19 cellular contexts compared by ENCODE assay signal in genomic region chr21:43289966-43290365, GRCh38.
DNase-seq lines count a peak whose midpoint lies in the region; ATAC-seq, FAIRE-seq and TF ChIP-seq lines count a peak whose summit lies in the region.
"Had no signal": no experiment of that assay in that cellular context is flagged by ENCODE, and none has a peak within 500 bp of the region (broad histone marks: within the 10 kb centered on the region; RNA-seq: fewer than 3 reads in every experiment).

No MANE protein-coding gene starts in this region.

- peaks cover 10% of the 10 kb centered on the region; the same call in 1 of the 2 replicates for H3K9me3 ChIP-seq in BLaER1
- H3K9me3 ChIP-seq in IMR-90 (ENCODE audit: control insufficient read depth, insufficient read depth, low read length): peaks cover 6% of the 10 kb centered on the region
- peaks cover 0 to 6% of the 10 kb centered on the region in 2 donors for H3K9me3 ChIP-seq in kidney (ENCODE audit: control insufficient read depth in 1 of 2, low read length in 2 of 2)
- H3K9me3 ChIP-seq: SJSA1 had no signal

- ATAC-seq in IMR-90 (ENCODE audit: low read depth) (no peak), Right ventricle myocardium superior (ENCODE audit: poor library complexity) (no peak), HG03280 (IDR thresholded peaks at IDR 0.05; ENCODE audit: unreplicated experiment) (no peak), HG02588 (IDR thresholded peaks at IDR 0.05; ENCODE audit: unreplicated experiment) (no peak)

- POLR2A ChIA-PET in IMR-90 (lab: Charles Lee; ENCODE audit: unreplicated experiment): no interaction called here

- no peak overlapping the region for H4K5ac ChIP-seq in IMR-90 (ENCODE audit: low read depth, low read length)

- H2AK9ac ChIP-seq in IMR-90 (replicated peaks; ENCODE audit: low read depth, low read length, poor library complexity): no peak overlapping the region

- TF ChIP-seq RAD21 in IMR-90 (IDR thresholded peaks at IDR 0.05; ENCODE audit: low read length): no peak

- no peaks in the 10 kb centered on the region for H3K9me1 ChIP-seq in IMR-90 (ENCODE audit: insufficient read depth, low read length)

- intact Hi-C loops in IMR-90 (cut with micrococcal nuclease): no loop called here
- intact Hi-C loops in Right ventricle myocardium superior (cut with DNase I): no loop called here
- intact Hi-C loops in kidney (cut with DNase I): no loop called here

- no peak overlapping the region for H3K4ac ChIP-seq in IMR-90 (ENCODE audit: low read depth, low read length)

- no peak overlapping the region for H3K18ac ChIP-seq in IMR-90 (ENCODE audit: low read depth, low read length)

- no peaks in the 10 kb centered on the region for H3K79me1 ChIP-seq in IMR-90 (ENCODE audit: low read depth in 1 of 2, low read length in 2 of 2)

- no peak overlapping the region for H2BK20ac ChIP-seq in IMR-90 (ENCODE audit: low read depth, low read length)

- CTCF ChIA-PET in IMR-90 (lab: Yijun Ruan, JAX): no interaction called here

- no peak overlapping the region for H3K14ac ChIP-seq in IMR-90 (replicated peaks; ENCODE audit: low read depth, low read length)

- H4K20me1 ChIP-seq in BLaER1 (no peaks in the 10 kb centered on the region), IMR-90 (ENCODE audit: insufficient read depth, low read length) (no peaks in the 10 kb centered on the region)

- DNase-seq in IMR-90 (no peak), Right ventricle myocardium superior (peak; percentile 26), kidney (peak; percentile 40), OCI-M2 (lab: John Stamatoyannopoulos, UW; ENCODE audit: unreplicated experiment) (no peak)
- DNase-seq: DMS79; KG1; NCI-H1436 treated with DMSO at 0.1 percent for 48 hours; NCI-H2029 treated with DMSO at 0.1 percent for 48 hours; NCI-H2171 treated with DMSO at 0.1 percent for 48 hours; NCI-H446; NCI-H526 treated with DMSO at 0.1 percent for 48 hours; NK-92 treated with Interleukin-12 subunit alpha and Interleukin-12 subunit beta, amount 100 ng/mL, for 24 hours; PC-9; SW 1271 had no signal

- no TSS peak for BruUV-seq in IMR-90 (replicated peaks; lab: Mats Ljungman, UMichigan)

- H3K27me3 ChIP-seq in BLaER1: no peaks in the 10 kb centered on the region
- H3K27me3 ChIP-seq in IMR-90 (ENCODE audit: control insufficient read depth, insufficient read depth, low read length): peaks cover 20% of the 10 kb centered on the region
- H3K27me3 ChIP-seq: SJSA1 had no signal

- H4K8ac ChIP-seq in IMR-90 (ENCODE audit: low read depth in 2 of 2, low read length in 2 of 2): no peak overlapping the region

- H3K4me2 ChIP-seq in BLaER1: peak overlapping the region; percentile 74
- H3K4me2 ChIP-seq in IMR-90 (ENCODE audit: low read depth, low read length): no peak overlapping the region
- H3K4me2 ChIP-seq: PC-9 had no signal

- no peak overlapping the region for H3K56ac ChIP-seq in IMR-90 (ENCODE audit: extremely low read depth, insufficient read depth, low read length)

- H3K4me3 ChIP-seq in BLaER1 (no peak overlapping the region), IMR-90 (ENCODE audit: insufficient read depth, low read depth, low read length) (no peak overlapping the region), kidney (ENCODE audit: low read length in 2 of 2) (no peak overlapping the region)
- H3K4me3 ChIP-seq: PC-9, SJSA1 had no signal

- no peak overlapping the region for H3K23ac ChIP-seq in IMR-90 (ENCODE audit: low read depth, low read length)

- no CpG with 5 or more reads among the region's 6 CpGs for WGBS in IMR-90 (ENCODE audit: extremely low coverage in 2 of 2, insufficient read length in 1 of 2), 2 experiments

- H2BK120ac ChIP-seq in IMR-90 (ENCODE audit: low read depth, low read length): no peak overlapping the region

- dilution Hi-C loops in IMR-90 (cut with HindIII; ENCODE audit: low sequenced_read_pairs, unreplicated experiment): no loop called here

- H3K27ac ChIP-seq in BLaER1 (peak overlapping the region; percentile 46), IMR-90 (ENCODE audit: insufficient read depth, low read length) (no peak overlapping the region), kidney (ENCODE audit: low read depth in 2 of 2, low read length in 2 of 2) (no peak overlapping the region)
- H3K27ac ChIP-seq: PC-9, RWPE1, SJSA1 had no signal

- no peak overlapping the region for H2BK15ac ChIP-seq in IMR-90 (ENCODE audit: low read depth, low read length)

- no peak overlapping the region for H2AK5ac ChIP-seq in IMR-90 (ENCODE audit: low read depth, low read length)

- H3K9ac ChIP-seq in BLaER1 (no peak overlapping the region), IMR-90 (ENCODE audit: low read depth, low read length) (no peak overlapping the region), kidney (ENCODE audit: low read length in 2 of 2) (no peak overlapping the region)

- TF ChIP-seq POLR2A in IMR-90 (IDR thresholded peaks at IDR 0.05; ENCODE audit: low read depth, low read length): no peak

- no peak for FAIRE-seq in kidney (lab: Jason Lieb, UNC)

- no peak for TF ChIP-seq CTCF in IMR-90 (conservative IDR thresholded peaks at IDR 0.05; ENCODE audit: low read depth, low read length)
- TF ChIP-seq CTCF in kidney (IDR thresholded peaks at IDR 0.05; ENCODE audit: borderline replicate concordance, extremely low read depth, insufficient read depth): no peak

- no peaks in the 10 kb centered on the region for H3K36me3 ChIP-seq in BLaER1
- no peaks in the 10 kb centered on the region for H3K36me3 ChIP-seq in IMR-90 (ENCODE audit: control insufficient read depth, insufficient read depth, low read length)
- no peaks in the 10 kb centered on the region for H3K36me3 ChIP-seq in kidney (ENCODE audit: control insufficient read depth in 1 of 2, insufficient read depth in 2 of 2, low read length in 2 of 2)
- H3K36me3 ChIP-seq: SJSA1 had no signal

- H3K4me1 ChIP-seq in BLaER1: peaks cover 88% of the 10 kb centered on the region
- H3K4me1 ChIP-seq in IMR-90 (ENCODE audit: control insufficient read depth, insufficient read depth, low read length): no peaks in the 10 kb centered on the region; the same call in 1 of the 2 replicates
- H3K4me1 ChIP-seq in kidney (ENCODE audit: control insufficient read depth in 1 of 2, insufficient read depth in 1 of 2, low read depth in 1 of 2, low read length in 2 of 2): peaks cover 5 to 8% of the 10 kb centered on the region in 2 donors
- H3K4me1 ChIP-seq: SJSA1 had no signal

- no peak overlapping the region for H2BK5ac ChIP-seq in IMR-90 (ENCODE audit: low read depth, low read length, poor library complexity, severe bottlenecking)

- in situ Hi-C loops in IMR-90 (cut with MboI; ENCODE audit: low sequenced_read_pairs): no loop called here

- peak overlapping the region; percentile 51 for H2AFZ ChIP-seq in IMR-90 (replicated peaks; ENCODE audit: low read length, poor library complexity)
- H2AFZ ChIP-seq: PC-9 had no signal

- H4K91ac ChIP-seq in IMR-90 (ENCODE audit: insufficient read depth, low read depth, low read length): no peak overlapping the region

TF ChIP-seq in IMR-90, 13 proteins besides CTCF, POLR2A, EP300 and RAD21:
- no peak for TF ChIP-seq RCOR1 (IDR thresholded peaks at IDR 0.05; ENCODE audit: insufficient replicate concordance, low read length)
- no peak for TF ChIP-seq BHLHE40 (IDR thresholded peaks at IDR 0.05; ENCODE audit: low read depth, low read length)
- TF ChIP-seq MXI1 (IDR thresholded peaks at IDR 0.05; ENCODE audit: borderline replicate concordance, low read depth, low read length): no peak
- no peak for TF ChIP-seq USF2 (IDR thresholded peaks at IDR 0.05; ENCODE audit: low read depth, low read length)
- no peak for TF ChIP-seq MAFK (IDR thresholded peaks at IDR 0.05; ENCODE audit: low read depth, low read length)
- no peak for TF ChIP-seq RFX5 (IDR thresholded peaks at IDR 0.05; ENCODE audit: low read depth, low read length)

Comparison
In these comparisons a context has a peak if more than half of its experiments do, and no peak if none do; other contexts are left out.
1. DNase-seq: peak in Right ventricle myocardium superior (single experiment) and kidney (single experiment); none in IMR-90 (single experiment) and OCI-M2 (single experiment).